9 cellular contexts compared by ENCODE assay signal in genomic region chr7:435518-436366, GRCh38.
DNase-seq lines count a peak whose midpoint lies in the region; ATAC-seq, FAIRE-seq and TF ChIP-seq lines count a peak whose summit lies in the region.
"Had no signal": no experiment of that assay in that cellular context is flagged by ENCODE, and none has a peak within 500 bp of the region (broad histone marks: within the 10 kb centered on the region; RNA-seq: fewer than 3 reads in every experiment).

No MANE protein-coding gene starts in this region.

- ATAC-seq in natural killer cell (no peak), K562 (no peak), upper lobe of right lung (peak; percentile 42)
- no peak for ATAC-seq in natural killer cell treated with Interleukin-12 subunit alpha and Interleukin-12 subunit beta and Interleukin-15 and Interleukin-18, amount 100 ng/mL, for 72 hours

- H3K9me1 ChIP-seq in K562 (ENCODE audit: control insufficient read depth, insufficient read depth, low read length): no peaks in the 10 kb centered on the region

- H3K9ac ChIP-seq in K562 (ENCODE audit: insufficient read depth in 1 of 2, low read depth in 2 of 2, low read length in 2 of 2) (peak overlapping the region in 1 of 2 experiments; percentile 45; a peak in 1 of 4 replicates), mesenchymal stem cell (ENCODE audit: low read length) (peak overlapping the region; percentile 0)
- H3K9ac ChIP-seq: BLaER1 treated with 17β-estradiol and CSF1 and Interleukin-3, amounts not matched to agents 10 nM and 100 nM had no signal

- no peak for TF ChIP-seq RAD21 in K562 (CRISPR knock-in tag; conservative IDR thresholded peaks at IDR 0.05 in 1 of 2, IDR thresholded peaks at IDR 0.05 in 1 of 2)

- WGBS in K562 (ENCODE audit: insufficient coverage, low coverage, missing lambda C conversion rate): 35% methylated on average over 23 of the region's 29 CpGs
- WGBS in mesenchymal stem cell: 86% methylated on average over 25 of the region's 29 CpGs

- no peak overlapping the region for H4K91ac ChIP-seq in mesenchymal stem cell (ENCODE audit: low read length)

- intact Hi-C loops in natural killer cell (cut with micrococcal nuclease): no loop called here
- intact Hi-C loops in K562 (cut with micrococcal nuclease): no loop called here
- intact Hi-C loops in upper lobe of right lung (cut with DNase I): no loop called here

- H2BK5ac ChIP-seq in mesenchymal stem cell (ENCODE audit: low read depth, low read length, poor library complexity, severe bottlenecking): no peak overlapping the region

- H3K79me2 ChIP-seq in K562 (ENCODE audit: control insufficient read depth, insufficient read depth, low read length): no peaks in the 10 kb centered on the region

- no peak overlapping the region for H2BK15ac ChIP-seq in mesenchymal stem cell (ENCODE audit: low read depth, poor library complexity, severe bottlenecking)

- H3K27ac Mint-ChIP-seq in natural killer cell (no peak overlapping the region), HFFc6 (no peak overlapping the region)
- H3K27ac Mint-ChIP-seq in natural killer cell treated with Interleukin-12 subunit alpha and Interleukin-12 subunit beta and Interleukin-15 and Interleukin-18, amount 100 ng/mL, for 72 hours: no peak overlapping the region

- no peaks in the 10 kb centered on the region for H3K27me3 Mint-ChIP-seq in natural killer cell (ENCODE audit: low read depth in 2 of 2)
- H3K27me3 Mint-ChIP-seq in natural killer cell treated with Interleukin-12 subunit alpha and Interleukin-12 subunit beta and Interleukin-15 and Interleukin-18, amount 100 ng/mL, for 72 hours: peaks cover 0 to 2% of the 10 kb centered on the region in 2 donors
- H3K27me3 Mint-ChIP-seq in HFFc6 (ENCODE audit: insufficient read depth): peaks cover 17% of the 10 kb centered on the region

- H3K79me1 ChIP-seq in mesenchymal stem cell (replicated peaks; ENCODE audit: low read length, poor library complexity, severe bottlenecking): no peaks in the 10 kb centered on the region

- H3K4me2 ChIP-seq in K562 (ENCODE audit: insufficient read depth, low read length): peak overlapping the region; percentile 38
- H3K4me2 ChIP-seq in mesenchymal stem cell (ENCODE audit: low read length, poor library complexity, severe bottlenecking): peak overlapping the region; percentile 56

- no peak overlapping the region for H3K18ac ChIP-seq in mesenchymal stem cell (ENCODE audit: low read depth in 1 of 2, low read length in 2 of 2)

- TF ChIP-seq POLR2A in K562 (conservative IDR thresholded peaks at IDR 0.05) (no peak), GM12892 (IDR thresholded peaks at IDR 0.05; ENCODE audit: low read depth, low read length) (no peak)

- no peak for TF ChIP-seq EP300 in K562 (IDR thresholded peaks at IDR 0.05; ENCODE audit: low read length)

- no peak overlapping the region for H3K4ac ChIP-seq in mesenchymal stem cell (ENCODE audit: low read depth in 1 of 2, low read length in 2 of 2)

- no peaks in the 10 kb centered on the region for H3K36me3 ChIP-seq in K562 (ENCODE audit: control insufficient read depth, insufficient read depth, low read length)
- no peaks in the 10 kb centered on the region for H3K36me3 ChIP-seq in mesenchymal stem cell (ENCODE audit: control insufficient read depth in 1 of 2, insufficient read depth in 2 of 2, low read depth in 1 of 2, low read length in 2 of 2)
- no peaks in the 10 kb centered on the region for H3K36me3 ChIP-seq in upper lobe of right lung
- H3K36me3 ChIP-seq: BLaER1 treated with 17β-estradiol and CSF1 and Interleukin-3, amounts not matched to agents 10 nM and 100 nM had no signal

- H3K9me3 Mint-ChIP-seq in natural killer cell (no peaks in the 10 kb centered on the region), HFFc6 (no peaks in the 10 kb centered on the region)
- no peaks in the 10 kb centered on the region for H3K9me3 Mint-ChIP-seq in natural killer cell treated with Interleukin-12 subunit alpha and Interleukin-12 subunit beta and Interleukin-15 and Interleukin-18, amount 100 ng/mL, for 72 hours

- H2AK5ac ChIP-seq in mesenchymal stem cell (ENCODE audit: low read length, severe bottlenecking): no peak overlapping the region

- H3K4me1 Mint-ChIP-seq in natural killer cell (peaks cover 0 to 7% of the 10 kb centered on the region in 2 donors), HFFc6 (ENCODE audit: low read depth) (no peaks in the 10 kb centered on the region)
- H3K4me1 Mint-ChIP-seq in natural killer cell treated with Interleukin-12 subunit alpha and Interleukin-12 subunit beta and Interleukin-15 and Interleukin-18, amount 100 ng/mL, for 72 hours (ENCODE audit: low read depth in 2 of 2): peaks cover 0 to 3% of the 10 kb centered on the region in 2 donors

- TF ChIP-seq CTCF in natural killer cell (IDR thresholded peaks at IDR 0.05) (no peak), K562 (IDR thresholded peaks at IDR 0.05 in 2 of 3, conservative IDR thresholded peaks at IDR 0.05 in 1 of 3; ENCODE audit: insufficient read depth in 2 of 3, low read depth in 1 of 3, low read length in 3 of 3) (no peak), upper lobe of right lung (IDR thresholded peaks at IDR 0.05) (no peak), HFFc6 (IDR thresholded peaks at IDR 0.05) (no peak)

- FAIRE-seq in K562 (lab: Jason Lieb, UNC) (peak; percentile 35), GM12892 (lab: Jason Lieb, UNC) (no peak)

- no peak overlapping the region for H3K23ac ChIP-seq in mesenchymal stem cell (ENCODE audit: low read length in 2 of 2)

- POLR2A ChIA-PET in K562 (lab: Yijun Ruan, JAX): interaction anchor here (1.4 kb wide), 1 partner anchor 14 kb away, joined by 3 read pairs; no protein-coding TSS in a partner anchor

- CTCF ChIA-PET in K562 (lab: Yijun Ruan, JAX; ENCODE audit: low intra/inter-chr PET ratio): no interaction called here

- H3K9me3 ChIP-seq in K562 (replicated peaks; ENCODE audit: control insufficient read depth, insufficient read depth, low read depth, low read length): no peaks in the 10 kb centered on the region
- no peaks in the 10 kb centered on the region for H3K9me3 ChIP-seq in mesenchymal stem cell (ENCODE audit: control insufficient read depth, low read length)
- H3K9me3 ChIP-seq in upper lobe of right lung: no peaks in the 10 kb centered on the region
- H3K9me3 ChIP-seq: BLaER1 treated with 17β-estradiol and CSF1 and Interleukin-3, amounts not matched to agents 10 nM and 100 nM had no signal

- no peak overlapping the region for H4K8ac ChIP-seq in mesenchymal stem cell (ENCODE audit: low read length)

- H3K4me3 ChIP-seq in K562: no peak overlapping the region
- peak overlapping the region in 1 of 2 experiments; percentile 33 for H3K4me3 ChIP-seq in mesenchymal stem cell (ENCODE audit: insufficient read depth in 1 of 2, low read depth in 1 of 2, low read length in 2 of 2)
- peak overlapping the region; percentile 14 for H3K4me3 ChIP-seq in upper lobe of right lung
- H3K4me3 ChIP-seq: BLaER1 treated with 17β-estradiol and CSF1 and Interleukin-3, amounts not matched to agents 10 nM and 100 nM had no signal

- H3K27ac ChIP-seq in K562 (ENCODE audit: extremely low read depth, low read depth, low read length): no peak overlapping the region; the same call in 2 of the 3 replicates
- peak overlapping the region; percentile 5 for H3K27ac ChIP-seq in mesenchymal stem cell (ENCODE audit: low read length, poor library complexity, severe bottlenecking)
- no peak overlapping the region for H3K27ac ChIP-seq in upper lobe of right lung
- H3K27ac ChIP-seq: BLaER1 treated with 17β-estradiol and CSF1 and Interleukin-3, amounts not matched to agents 10 nM and 100 nM had no signal

- 0 out of 2 replicates have a peak, but pooled peaks cover 9% of the 10 kb centered on the region for H4K20me1 ChIP-seq in K562 (replicated peaks; ENCODE audit: control insufficient read depth, insufficient read depth, low read length)
- H4K20me1 ChIP-seq: BLaER1 treated with 17β-estradiol and CSF1 and Interleukin-3, amounts not matched to agents 10 nM and 100 nM had no signal

- no peak overlapping the region for H3K14ac ChIP-seq in mesenchymal stem cell (ENCODE audit: low read length in 2 of 2)

- H3K36me3 Mint-ChIP-seq in natural killer cell (no peaks in the 10 kb centered on the region), HFFc6 (ENCODE audit: low read depth) (no peaks in the 10 kb centered on the region)
- no peaks in the 10 kb centered on the region for H3K36me3 Mint-ChIP-seq in natural killer cell treated with Interleukin-12 subunit alpha and Interleukin-12 subunit beta and Interleukin-15 and Interleukin-18, amount 100 ng/mL, for 72 hours

- H3K4me1 ChIP-seq in K562 (replicated peaks in 1 of 2; ENCODE audit: control insufficient read depth in 2 of 2, insufficient read depth in 2 of 2, low read length in 2 of 2) (peaks cover 0 to 61% of the 10 kb centered on the region in 2 experiments; a peak in 2 of 5 replicates), mesenchymal stem cell (ENCODE audit: control insufficient read depth, insufficient read depth, low read depth, low read length) (peaks cover 33% of the 10 kb centered on the region), upper lobe of right lung (no peaks in the 10 kb centered on the region)

- H2BK120ac ChIP-seq in mesenchymal stem cell (ENCODE audit: low read depth, low read length): no peak overlapping the region

- no peak overlapping the region for H2BK12ac ChIP-seq in mesenchymal stem cell (ENCODE audit: low read length in 2 of 2)

- H2AFZ ChIP-seq in K562 (ENCODE audit: low read depth, low read length) (no peak overlapping the region), mesenchymal stem cell (ENCODE audit: low read depth, low read length) (no peak overlapping the region)

- in situ Hi-C loops in K562 (cut with MboI): no loop called here

- H3K27me3 ChIP-seq in K562 (ENCODE audit: control insufficient read depth in 2 of 2, insufficient read depth in 2 of 2, low read length in 2 of 2) (peaks cover 28 to 87% of the 10 kb centered on the region in 2 experiments; a peak in 4 of 5 replicates), mesenchymal stem cell (ENCODE audit: control insufficient read depth in 1 of 2, insufficient read depth in 1 of 2, low read length in 2 of 2) (peaks cover 4 to 55% of the 10 kb centered on the region in 2 experiments), upper lobe of right lung (no peaks in the 10 kb centered on the region)
- H3K27me3 ChIP-seq: BLaER1 treated with 17β-estradiol and CSF1 and Interleukin-3, amounts not matched to agents 10 nM and 100 nM had no signal

- DNase-seq in natural killer cell: no peak
- no peak for DNase-seq in natural killer cell treated with Interleukin-12 subunit alpha and Interleukin-12 subunit beta and Interleukin-15 and Interleukin-18, amount 100 ng/mL, for 72 hours (ENCODE audit: low spot score)
- DNase-seq in K562 (ENCODE audit: extremely low read depth in 1 of 4, low spot score in 3 of 4): no peak
- DNase-seq in mesenchymal stem cell: no peak
- no peak for DNase-seq in upper lobe of right lung
- no peak for DNase-seq in HFFc6
- DNase-seq in GM12892 (ENCODE audit: insufficient read length): no peak
- no peak for DNase-seq in activated CD8-positive, alpha-beta memory T cell treated with anti-CD3 and anti-CD28 coated beads, Interleukin-2, amount 50 U/mL, for 4 hours

- no TSS peak for BruUV-seq in K562 (replicated peaks; lab: Mats Ljungman, UMichigan)

- H3K4me3 Mint-ChIP-seq in natural killer cell (peak overlapping the region; percentile 57), HFFc6 (no peak overlapping the region)
- H3K4me3 Mint-ChIP-seq in natural killer cell treated with Interleukin-12 subunit alpha and Interleukin-12 subunit beta and Interleukin-15 and Interleukin-18, amount 100 ng/mL, for 72 hours: no peak overlapping the region
